In the genomic region with DNA sequence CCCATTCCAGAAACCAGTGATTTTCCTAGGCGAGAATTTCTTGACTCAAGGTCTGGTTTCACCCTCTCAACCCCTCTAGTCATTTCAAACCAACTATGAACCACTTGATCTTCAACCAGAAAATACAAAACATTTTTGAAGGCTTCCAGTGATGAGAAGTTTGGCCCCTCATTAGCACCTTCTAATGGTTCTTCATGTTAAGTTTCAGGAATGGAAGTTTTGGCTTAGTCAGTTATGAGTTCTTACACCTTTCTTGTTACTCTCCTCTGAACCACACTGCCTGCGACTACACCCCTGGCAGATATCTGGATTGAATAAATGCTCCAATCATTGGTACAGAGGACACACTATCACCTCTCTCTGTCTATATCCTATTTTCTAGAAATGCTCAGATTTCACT, we compare ENCODE assay signal across 17 cellular contexts.
A peak's percentile ranks its signal among the peaks of the same experiment; 100 is the strongest.
DNase-seq lines count a peak whose midpoint lies in the region; ATAC-seq and TF ChIP-seq lines count a peak whose summit lies in the region.
"Had no signal": no experiment of that assay in that cellular context is flagged by ENCODE, and none has a peak within 500 bp of the region (broad histone marks: within the 10 kb centered on the region; RNA-seq: fewer than 3 reads in every experiment).

No MANE protein-coding gene starts in this region.

- no peaks in the 10 kb centered on the region for H3K9me3 Mint-ChIP-seq in activated CD8-positive, alpha-beta T cell treated with anti-CD3 and anti-CD28 coated beads for 36 hours
- H3K9me3 Mint-ChIP-seq in activated CD8-positive, alpha-beta T cell treated with anti-CD3 and anti-CD28 coated beads, Interleukin-2, amount 10 ng/mL, durations not matched to agents 7 days and 5 days (ENCODE audit: insufficient read depth) = no peaks in the 10 kb centered on the region
- no peaks in the 10 kb centered on the region for H3K9me3 Mint-ChIP-seq in CD4-positive, alpha-beta T cell
- no peaks in the 10 kb centered on the region for H3K9me3 Mint-ChIP-seq in activated T-helper 17 cell treated with anti-CD3 and anti-CD28 coated beads, Interleukin-2, amount 50 U/mL, for 72 hours
- H3K9me3 Mint-ChIP-seq in naive thymus-derived CD4-positive, alpha-beta T cell = peaks cover 0 to 4% (median 0%) of the 10 kb centered on the region in 11 donors
- H3K9me3 Mint-ChIP-seq: HFFc6 had no signal

- no peak for TF ChIP-seq POLR2A in breast epithelium (IDR thresholded peaks at IDR 0.05)

- CTCF ChIA-PET in activated CD8-positive, alpha-beta T cell treated with anti-CD3 and anti-CD28 coated beads for 36 hours (lab: Charles Lee) = interaction anchor here (0.7 to 1.8 kb wide), 2 partner anchors 21 to 119 kb away, joined by 3 to 7 read pairs; no protein-coding TSS in a partner anchor
- CTCF ChIA-PET in activated CD8-positive, alpha-beta T cell treated with anti-CD3 and anti-CD28 coated beads, Interleukin-2, amount 10 ng/mL, durations not matched to agents 7 days and 5 days (lab: Charles Lee) = interaction anchor here (1.5 kb wide), 1 partner anchor 21 kb away, joined by 6 read pairs; no protein-coding TSS in a partner anchor
- CTCF ChIA-PET in CD4-positive, alpha-beta T cell (lab: Charles Lee) = no interaction called here
- CTCF ChIA-PET in naive thymus-derived CD4-positive, alpha-beta T cell (lab: Charles Lee) = no interaction called here

- peak overlapping the region; percentile 87 for H3K27ac Mint-ChIP-seq in activated CD8-positive, alpha-beta T cell treated with anti-CD3 and anti-CD28 coated beads for 36 hours
- no peak overlapping the region for H3K27ac Mint-ChIP-seq in activated CD8-positive, alpha-beta T cell treated with anti-CD3 and anti-CD28 coated beads, Interleukin-2, amount 10 ng/mL, durations not matched to agents 7 days and 5 days
- H3K27ac Mint-ChIP-seq in CD4-positive, alpha-beta T cell = peak overlapping the region; percentile 92
- H3K27ac Mint-ChIP-seq in activated T-helper 17 cell treated with anti-CD3 and anti-CD28 coated beads, Interleukin-2, amount 50 U/mL, for 72 hours = peak overlapping the region; percentile 16
- H3K27ac Mint-ChIP-seq in naive thymus-derived CD4-positive, alpha-beta T cell = peak overlapping the region in 7 of 9 donors; percentile 48 to 89 (median 79)
- H3K27ac Mint-ChIP-seq: HFFc6 had no signal

- peaks cover 0 to 12% (median 0%) of the 10 kb centered on the region in 3 experiments for H3K36me3 ChIP-seq in naive thymus-derived CD4-positive, alpha-beta T cell (ENCODE audit: control insufficient read depth in 2 of 3, insufficient read depth in 3 of 3, low read length in 3 of 3)
- no peaks in the 10 kb centered on the region for H3K36me3 ChIP-seq in breast epithelium

- H3K4me3 Mint-ChIP-seq in activated CD8-positive, alpha-beta T cell treated with anti-CD3 and anti-CD28 coated beads for 36 hours = no peak overlapping the region
- no peak overlapping the region for H3K4me3 Mint-ChIP-seq in activated CD8-positive, alpha-beta T cell treated with anti-CD3 and anti-CD28 coated beads, Interleukin-2, amount 10 ng/mL, durations not matched to agents 7 days and 5 days
- H3K4me3 Mint-ChIP-seq in CD4-positive, alpha-beta T cell = no peak overlapping the region
- peak overlapping the region; percentile 4 for H3K4me3 Mint-ChIP-seq in activated T-helper 17 cell treated with anti-CD3 and anti-CD28 coated beads, Interleukin-2, amount 50 U/mL, for 72 hours
- H3K4me3 Mint-ChIP-seq in naive thymus-derived CD4-positive, alpha-beta T cell = no peak overlapping the region
- H3K4me3 Mint-ChIP-seq: HFFc6 had no signal

- H3K9me3 ChIP-seq in CD4-positive, alpha-beta T cell (ENCODE audit: control insufficient read depth, low read length) = no peaks in the 10 kb centered on the region
- H3K9me3 ChIP-seq in naive thymus-derived CD4-positive, alpha-beta T cell (ENCODE audit: control insufficient read depth in 2 of 3, low read length in 3 of 3) = no peaks in the 10 kb centered on the region
- no peaks in the 10 kb centered on the region for H3K9me3 ChIP-seq in breast epithelium
- H3K9me3 ChIP-seq: A549 had no signal

- peaks cover 0 to under 1% of the 10 kb centered on the region in 2 donors for H3K4me1 ChIP-seq in naive thymus-derived CD4-positive, alpha-beta T cell (ENCODE audit: control insufficient read depth in 2 of 2, insufficient read depth in 2 of 2, low read length in 2 of 2)
- H3K4me1 ChIP-seq in breast epithelium = no peaks in the 10 kb centered on the region
- H3K4me1 ChIP-seq: A549 had no signal

- no peaks in the 10 kb centered on the region for H3K27me3 Mint-ChIP-seq in activated CD8-positive, alpha-beta T cell treated with anti-CD3 and anti-CD28 coated beads for 36 hours
- no peaks in the 10 kb centered on the region for H3K27me3 Mint-ChIP-seq in activated CD8-positive, alpha-beta T cell treated with anti-CD3 and anti-CD28 coated beads, Interleukin-2, amount 10 ng/mL, durations not matched to agents 7 days and 5 days (ENCODE audit: low read depth)
- no peaks in the 10 kb centered on the region for H3K27me3 Mint-ChIP-seq in CD4-positive, alpha-beta T cell
- H3K27me3 Mint-ChIP-seq in activated T-helper 17 cell treated with anti-CD3 and anti-CD28 coated beads, Interleukin-2, amount 50 U/mL, for 72 hours = no peaks in the 10 kb centered on the region
- H3K27me3 Mint-ChIP-seq in naive thymus-derived CD4-positive, alpha-beta T cell = no peaks in the 10 kb centered on the region

- ATAC-seq in activated CD8-positive, alpha-beta T cell treated with anti-CD3 and anti-CD28 coated beads for 36 hours = peak; percentile 42
- no peak for ATAC-seq in activated CD8-positive, alpha-beta T cell treated with anti-CD3 and anti-CD28 coated beads, Interleukin-2, amount 10 ng/mL, durations not matched to agents 7 days and 5 days
- no peak for ATAC-seq in CD4-positive, alpha-beta T cell (ENCODE audit: poor library complexity)
- ATAC-seq in activated T-helper 17 cell treated with anti-CD3 and anti-CD28 coated beads, Interleukin-2, amount 50 U/mL, for 72 hours (replicated peaks) = peak; percentile 58
- ATAC-seq in naive thymus-derived CD4-positive, alpha-beta T cell = no peak
- ATAC-seq in GM19023 (IDR thresholded peaks at IDR 0.05; ENCODE audit: unreplicated experiment) (no peak), HG02571 (IDR thresholded peaks at IDR 0.05; ENCODE audit: unreplicated experiment) (no peak)
- ATAC-seq: A549, K562 had no signal

- DNase-seq in activated CD8-positive, alpha-beta T cell treated with anti-CD3 and anti-CD28 coated beads for 36 hours = peak; percentile 33
- DNase-seq in activated CD8-positive, alpha-beta T cell treated with anti-CD3 and anti-CD28 coated beads, Interleukin-2, amount 10 ng/mL, durations not matched to agents 7 days and 5 days = no peak
- no peak for DNase-seq in CD4-positive, alpha-beta T cell
- DNase-seq in naive thymus-derived CD4-positive, alpha-beta T cell = no peak
- DNase-seq in breast epithelium (ENCODE audit: low spot score in 2 of 2) = no peak
- DNase-seq: C1 segment of cervical spinal cord, DMS53, HFFc6, MV-4-11, NCI-H1417, NCI-H187 treated with DMSO at 0.1 percent for 48 hours, NCI-H526 treated with DMSO at 0.1 percent for 48 hours had no signal

- no peaks in the 10 kb centered on the region for H3K27me3 ChIP-seq in CD4-positive, alpha-beta T cell (ENCODE audit: control insufficient read depth, insufficient read depth, low read length)
- no peaks in the 10 kb centered on the region for H3K27me3 ChIP-seq in naive thymus-derived CD4-positive, alpha-beta T cell (ENCODE audit: control insufficient read depth in 2 of 2, insufficient read depth in 2 of 2, low read length in 2 of 2)
- H3K27me3 ChIP-seq in breast epithelium = no peaks in the 10 kb centered on the region

- no peak overlapping the region for H3K27ac ChIP-seq in CD4-positive, alpha-beta T cell (ENCODE audit: low read depth, low read length)
- H3K27ac ChIP-seq in naive thymus-derived CD4-positive, alpha-beta T cell (ENCODE audit: low read depth, low read length) = no peak overlapping the region
- H3K27ac ChIP-seq in breast epithelium = no peak overlapping the region
- H3K27ac ChIP-seq: A549 had no signal

- POLR2A ChIA-PET in activated CD8-positive, alpha-beta T cell treated with anti-CD3 and anti-CD28 coated beads for 36 hours (lab: Charles Lee) = interaction anchor here (0.8 to 1.5 kb wide), 4 partner anchors 9 to 19 kb away, joined by 3 to 5 read pairs (median 3); no protein-coding TSS in a partner anchor
- POLR2A ChIA-PET in activated CD8-positive, alpha-beta T cell treated with anti-CD3 and anti-CD28 coated beads, Interleukin-2, amount 10 ng/mL, durations not matched to agents 7 days and 5 days (lab: Charles Lee) = no interaction called here
- POLR2A ChIA-PET in CD4-positive, alpha-beta T cell (lab: Charles Lee) = no interaction called here
- POLR2A ChIA-PET in naive thymus-derived CD4-positive, alpha-beta T cell (lab: Charles Lee) = no interaction called here

- H3K4me3 ChIP-seq in naive thymus-derived CD4-positive, alpha-beta T cell (ENCODE audit: low read length) = no peak overlapping the region
- H3K4me3 ChIP-seq in breast epithelium = no peak overlapping the region
- H3K4me3 ChIP-seq: A549, K562 had no signal

- no peak for TF ChIP-seq CTCF in activated CD8-positive, alpha-beta T cell treated with anti-CD3 and anti-CD28 coated beads for 36 hours (IDR thresholded peaks at IDR 0.05)
- TF ChIP-seq CTCF in CD4-positive, alpha-beta T cell (IDR thresholded peaks at IDR 0.05) = no peak
- TF ChIP-seq CTCF in breast epithelium (IDR thresholded peaks at IDR 0.05) = no peak

- peaks cover 74% of the 10 kb centered on the region for H3K36me3 Mint-ChIP-seq in activated CD8-positive, alpha-beta T cell treated with anti-CD3 and anti-CD28 coated beads for 36 hours (ENCODE audit: low read depth)
- H3K36me3 Mint-ChIP-seq in activated CD8-positive, alpha-beta T cell treated with anti-CD3 and anti-CD28 coated beads, Interleukin-2, amount 10 ng/mL, durations not matched to agents 7 days and 5 days (ENCODE audit: low read depth) = peaks cover 64% of the 10 kb centered on the region
- H3K36me3 Mint-ChIP-seq in CD4-positive, alpha-beta T cell (ENCODE audit: low read depth) = peaks cover 62% of the 10 kb centered on the region
- peaks cover 79% of the 10 kb centered on the region for H3K36me3 Mint-ChIP-seq in activated T-helper 17 cell treated with anti-CD3 and anti-CD28 coated beads, Interleukin-2, amount 50 U/mL, for 72 hours (ENCODE audit: low read depth)
- peaks cover 19 to 54% (median 36%) of the 10 kb centered on the region in 5 donors for H3K36me3 Mint-ChIP-seq in naive thymus-derived CD4-positive, alpha-beta T cell

- H3K4me1 Mint-ChIP-seq in activated CD8-positive, alpha-beta T cell treated with anti-CD3 and anti-CD28 coated beads for 36 hours (ENCODE audit: low read depth) = peaks cover 88% of the 10 kb centered on the region
- peaks cover 53% of the 10 kb centered on the region for H3K4me1 Mint-ChIP-seq in activated CD8-positive, alpha-beta T cell treated with anti-CD3 and anti-CD28 coated beads, Interleukin-2, amount 10 ng/mL, durations not matched to agents 7 days and 5 days (ENCODE audit: low read depth)
- H3K4me1 Mint-ChIP-seq in CD4-positive, alpha-beta T cell (ENCODE audit: low read depth) = peaks cover 73% of the 10 kb centered on the region
- peaks cover 51% of the 10 kb centered on the region for H3K4me1 Mint-ChIP-seq in activated T-helper 17 cell treated with anti-CD3 and anti-CD28 coated beads, Interleukin-2, amount 50 U/mL, for 72 hours
- peaks cover 14 to 97% (median 76%) of the 10 kb centered on the region in 7 donors for H3K4me1 Mint-ChIP-seq in naive thymus-derived CD4-positive, alpha-beta T cell

- intact Hi-C loops in activated CD8-positive, alpha-beta T cell treated with anti-CD3 and anti-CD28 coated beads for 36 hours (cut with micrococcal nuclease) = no loop called here
- intact Hi-C loops in CD4-positive, alpha-beta T cell (cut with DNase I, micrococcal nuclease) = no loop called here
- intact Hi-C loops in naive thymus-derived CD4-positive, alpha-beta T cell (cut with micrococcal nuclease) = loop anchor here in 1 of 2 donors (1.0 to 2.0 kb wide), 2 partner anchors 8 to 17 kb away; no protein-coding TSS in a partner anchor
- intact Hi-C loops in breast epithelium (cut with DNase I; ENCODE audit: low total_unique reads) = no loop called here

Comparison
In these comparisons a context has a peak if more than half of its experiments do, and no peak if none do; other contexts are left out.
1. ATAC-seq: peak in activated CD8-positive, alpha-beta T cell treated with anti-CD3 and anti-CD28 coated beads for 36 hours (single experiment) and activated T-helper 17 cell treated with anti-CD3 and anti-CD28 coated beads, Interleukin-2, amount 50 U/mL, for 72 hours (single experiment); none in activated CD8-positive, alpha-beta T cell treated with anti-CD3 and anti-CD28 coated beads, Interleukin-2, amount 10 ng/mL, durations not matched to agents 7 days and 5 days (single experiment), CD4-positive, alpha-beta T cell (single experiment), naive thymus-derived CD4-positive, alpha-beta T cell (single experiment), GM19023 (single experiment) and HG02571 (single experiment).
2. CTCF ChIA-PET loops: an anchor here in activated CD8-positive, alpha-beta T cell treated with anti-CD3 and anti-CD28 coated beads for 36 hours (0.7 to 1.8 kb wide) and activated CD8-positive, alpha-beta T cell treated with anti-CD3 and anti-CD28 coated beads, Interleukin-2, amount 10 ng/mL, durations not matched to agents 7 days and 5 days (1.5 kb wide); none called in CD4-positive, alpha-beta T cell and naive thymus-derived CD4-positive, alpha-beta T cell.